Comparison of ENCODE assay signal across 9 cellular contexts in the genomic region with DNA sequence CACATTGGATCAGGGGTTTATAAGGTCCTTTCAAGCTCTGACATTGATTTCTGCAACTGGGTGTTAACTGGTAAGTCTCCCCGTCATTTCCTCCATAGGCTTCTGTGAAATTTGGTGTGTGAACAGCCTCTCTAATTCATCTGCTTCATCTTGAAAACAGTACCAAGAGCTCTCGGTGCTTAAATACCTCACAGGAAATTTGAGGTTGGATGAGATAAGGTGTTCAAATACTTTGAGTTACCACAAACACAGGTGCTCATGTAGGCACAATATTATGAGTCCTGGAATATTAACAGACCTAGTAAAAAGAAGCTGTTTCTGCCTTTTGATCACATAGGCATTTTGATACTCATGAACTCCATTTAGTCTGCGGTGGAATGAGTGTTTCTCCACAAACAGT.
DNase-seq lines count a peak whose midpoint lies in the region; ATAC-seq and TF ChIP-seq lines count a peak whose summit lies in the region.
"Had no signal": no experiment of that assay in that cellular context is flagged by ENCODE, and none has a peak within 500 bp of the region (broad histone marks: within the 10 kb centered on the region; RNA-seq: fewer than 3 reads in every experiment).

No MANE protein-coding gene starts in this region.

- peak overlapping the region; percentile 86 for H3K27ac Mint-ChIP-seq in CD4-positive, alpha-beta T cell

- no peaks in the 10 kb centered on the region for H3K27me3 Mint-ChIP-seq in CD4-positive, alpha-beta T cell
- H3K27me3 Mint-ChIP-seq in activated T-cell treated with anti-CD3 and anti-CD28 coated beads, Interleukin-2, amount 50 U/mL, for 4 hours (ENCODE audit: low read depth) = peaks cover 2% of the 10 kb centered on the region

- H3K9me3 ChIP-seq in CD4-positive, alpha-beta T cell (ENCODE audit: control insufficient read depth, low read length) = no peaks in the 10 kb centered on the region
- H3K9me3 ChIP-seq in tibial artery = peaks cover 0 to 4% (median 0%) of the 10 kb centered on the region in 3 donors

- no peaks in the 10 kb centered on the region for H3K27me3 ChIP-seq in CD4-positive, alpha-beta T cell (ENCODE audit: control insufficient read depth, insufficient read depth, low read length)
- H3K27me3 ChIP-seq in tibial artery = no peaks in the 10 kb centered on the region

- H3K27ac ChIP-seq in CD4-positive, alpha-beta T cell (ENCODE audit: low read depth, low read length) = peak overlapping the region; percentile 37
- no peak overlapping the region for H3K27ac ChIP-seq in tibial artery

- H3K4me3 Mint-ChIP-seq in CD4-positive, alpha-beta T cell = peak overlapping the region; percentile 21
- H3K4me3 Mint-ChIP-seq in activated T-cell treated with anti-CD3 and anti-CD28 coated beads, Interleukin-2, amount 50 U/mL, for 4 hours = no peak overlapping the region

- no peak for TF ChIP-seq CTCF in CD4-positive, alpha-beta T cell (IDR thresholded peaks at IDR 0.05)
- TF ChIP-seq CTCF in tibial artery (IDR thresholded peaks at IDR 0.05) = no peak

- intact Hi-C loops in CD4-positive, alpha-beta T cell (cut with DNase I, micrococcal nuclease) = loop anchor here (1.0 to 10.0 kb wide), 7 partner anchors 51 to 633 kb away; a partner anchor contains a TSS
- intact Hi-C loops in tibial artery (cut with DNase I; ENCODE audit: low total_unique reads) = no loop called here

- no peaks in the 10 kb centered on the region for H3K36me3 ChIP-seq in tibial artery

- POLR2A ChIA-PET in CD4-positive, alpha-beta T cell (lab: Charles Lee) = interaction anchor here (0.5 to 2.4 kb wide), 33 partner anchors 9 to 950 kb away, joined by 3 to 31 read pairs (median 4); a partner anchor contains a TSS

- H3K4me1 ChIP-seq in tibial artery = peaks cover 0 to 13% (median 5%) of the 10 kb centered on the region in 4 donors

- H3K36me3 Mint-ChIP-seq in CD4-positive, alpha-beta T cell (ENCODE audit: low read depth) = peaks cover 3% of the 10 kb centered on the region
- peaks cover 8% of the 10 kb centered on the region for H3K36me3 Mint-ChIP-seq in activated T-cell treated with anti-CD3 and anti-CD28 coated beads, Interleukin-2, amount 50 U/mL, for 4 hours (ENCODE audit: insufficient read depth)

- in situ Hi-C loops in G401 (cut with HindIII; ENCODE audit: low sequenced_read_pairs) = no loop called here

- H3K4me1 Mint-ChIP-seq in CD4-positive, alpha-beta T cell (ENCODE audit: low read depth) = peaks cover 91% of the 10 kb centered on the region
- H3K4me1 Mint-ChIP-seq in activated T-cell treated with anti-CD3 and anti-CD28 coated beads, Interleukin-2, amount 50 U/mL, for 4 hours (ENCODE audit: low read depth) = peaks cover 82% of the 10 kb centered on the region

- peak in 6 of 10 experiments; percentile 16 to 40 (median 21) for DNase-seq in CD4-positive, alpha-beta T cell
- peak; percentile 33 for DNase-seq in activated T-cell treated with anti-CD3 and anti-CD28 coated beads, Interleukin-2, amount 50 U/mL, for 4 hours
- no peak for DNase-seq in NCI-H446 (lab: John Stamatoyannopoulos, UW)
- no peak for DNase-seq in tibial artery
- DNase-seq in G401 (ENCODE audit: low spot score) = no peak
- no peak for DNase-seq in NOMO-1 treated with DMSO at 0.1 percent for 48 hours (lab: John Stamatoyannopoulos, UW; ENCODE audit: unreplicated experiment)
- DNase-seq: anterior cingulate cortex had no signal

- CTCF ChIA-PET in CD4-positive, alpha-beta T cell (lab: Charles Lee) = interaction anchor here (0.6 to 1.7 kb wide), 6 partner anchors 9 to 286 kb away, joined by 3 to 11 read pairs (median 3); no protein-coding TSS in a partner anchor

- H3K9me3 Mint-ChIP-seq in CD4-positive, alpha-beta T cell = peaks cover 2% of the 10 kb centered on the region
- peaks cover 17% of the 10 kb centered on the region for H3K9me3 Mint-ChIP-seq in activated T-cell treated with anti-CD3 and anti-CD28 coated beads, Interleukin-2, amount 50 U/mL, for 4 hours

- no peak overlapping the region for H3K4me3 ChIP-seq in tibial artery

- ATAC-seq in CD4-positive, alpha-beta T cell (ENCODE audit: poor library complexity) = peak; percentile 85
- peak; percentile 80 for ATAC-seq in GM19035 (IDR thresholded peaks at IDR 0.05; ENCODE audit: unreplicated experiment)
- ATAC-seq in HG03064 (IDR thresholded peaks at IDR 0.05; ENCODE audit: low read depth, unreplicated experiment) = peak; percentile 90
- ATAC-seq in activated T-cell treated with anti-CD3 and anti-CD28 coated beads, Interleukin-2, amount 50 U/mL, for 4 hours = peak; percentile 70

Comparison
In these comparisons a context has a peak if more than half of its experiments do, and no peak if none do; other contexts are left out.
1. DNase-seq: peak in CD4-positive, alpha-beta T cell (6 of 10) and activated T-cell treated with anti-CD3 and anti-CD28 coated beads, Interleukin-2, amount 50 U/mL, for 4 hours (single experiment); none in NCI-H446 (0 of 2), tibial artery (0 of 2), G401 (single experiment) and NOMO-1 treated with DMSO at 0.1 percent for 48 hours (single experiment).
2. Peak in every context shown above with its lines, with median percentiles within 50 percentile points of each other: ATAC-seq.